In the genomic region with DNA sequence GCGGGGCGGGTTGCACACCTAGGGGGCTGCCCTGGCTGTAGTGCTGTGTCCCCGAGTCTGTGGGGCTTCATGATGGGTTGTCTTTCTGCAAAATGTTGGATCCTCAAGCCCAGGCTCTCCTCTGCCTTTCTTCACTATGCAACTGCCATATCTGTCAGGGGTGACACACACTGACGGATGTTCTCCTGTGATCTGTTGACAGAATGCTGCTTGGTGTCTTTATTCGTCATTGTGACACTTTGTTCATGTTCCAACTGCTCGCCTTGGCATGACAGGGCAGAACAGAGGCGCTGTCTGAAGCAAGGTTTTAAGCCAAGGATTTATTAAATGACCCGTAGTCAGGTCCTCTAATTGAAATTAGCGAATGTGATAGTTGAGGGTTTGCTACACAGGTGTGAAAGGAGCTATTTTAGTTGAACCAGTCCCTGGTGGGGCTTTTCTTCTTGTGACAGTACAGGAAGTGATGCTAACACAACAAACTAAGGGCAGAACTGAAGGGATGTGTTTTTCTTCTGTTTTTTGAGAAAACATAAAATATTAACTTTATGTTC, we compare ENCODE assay signal across 35 cellular contexts.
"Had no signal": no experiment of that assay in that cellular context is flagged by ENCODE, and none has a peak within 500 bp of the region (broad histone marks: within the 10 kb centered on the region; RNA-seq: fewer than 3 reads in every experiment).

No MANE protein-coding gene starts in this region.

- DNase-seq: activated B cell treated with CpG ODN at 0.5 μM for 24 hours; activated CD4-positive, alpha-beta T cell treated with anti-CD3 and anti-CD28 coated beads for 48 hours; activated CD4-positive, alpha-beta T cell treated with anti-CD3 and anti-CD28 coated beads, Interleukin-2, amount 50 U/mL, for 1 hour; activated CD4-positive, alpha-beta T cell treated with anti-CD3 and anti-CD28 coated beads, Interleukin-2, amount 50 U/mL, for 48 hours; activated CD8-positive, alpha-beta memory T cell treated with anti-CD3 and anti-CD28 coated beads for 24 hours; activated CD8-positive, alpha-beta T cell treated with anti-CD3 and anti-CD28 coated beads for 36 hours; activated effector memory CD4-positive, alpha-beta T cell treated with anti-CD3 and anti-CD28 coated beads, Interleukin-2, amount 50 U/mL, for 16 hours; activated naive CD4-positive, alpha-beta T cell treated with anti-CD3 and anti-CD28 coated beads for 36 hours; activated naive CD8-positive, alpha-beta T cell treated with anti-CD3 and anti-CD28 coated beads for 36 hours; activated naive CD8-positive, alpha-beta T cell treated with anti-CD3 and anti-CD28 coated beads, Interleukin-2, amount 50 U/mL, for 24 hours; activated T-cell treated with anti-CD3 and anti-CD28 coated beads, Interleukin-2, amount 50 U/mL, for 4 hours; adrenal gland; amygdala; aorta; central memory CD4-positive, alpha-beta T cell; cerebellar nuclear complex; colonic mucosa; effector CD8-positive, alpha-beta T cell; foreskin keratinocyte; gastrocnemius medialis; glutamatergic neuron; heart left ventricle; T-helper 1 cell; T-helper 17 cell; T1000; WERI-Rb-1 had no signal

- H3K4me3 Mint-ChIP-seq: activated B cell treated with CpG ODN at 0.5 μM for 24 hours; activated CD8-positive, alpha-beta T cell treated with anti-CD3 and anti-CD28 coated beads for 36 hours; activated naive CD4-positive, alpha-beta T cell treated with anti-CD3 and anti-CD28 coated beads for 36 hours; activated naive CD4-positive, alpha-beta T cell treated with anti-CD3 and anti-CD28 coated beads, Interleukin-2, amount 50 U/mL, for 24 hours; activated naive CD8-positive, alpha-beta T cell treated with anti-CD3 and anti-CD28 coated beads for 36 hours; activated naive CD8-positive, alpha-beta T cell treated with anti-CD3 and anti-CD28 coated beads, Interleukin-2, amount 50 U/mL, for 24 hours; activated T-cell treated with anti-CD3 and anti-CD28 coated beads, Interleukin-2, amount 50 U/mL, for 4 hours; activated T-helper 1 cell treated with anti-CD3 and anti-CD28 coated beads, Interleukin-12 subunit alpha, Interleukin-12 subunit beta, Interleukin-2, Interleukin-4 antibody, amounts not matched to agents 30 ng/mL and 10 ng/mL and 1 ng/mL, durations not matched to agents 14 hours and 24 hours and 36 hours; T-helper 17 cell; T-helper 2 cell treated with Interferon-gamma antibody and Interleukin-4, amounts not matched to agents 5 μg/mL and 100 μg/mL, for 36 hours had no signal

- H3K9me3 Mint-ChIP-seq: activated B cell treated with CpG ODN at 0.5 μM for 24 hours; activated CD8-positive, alpha-beta T cell treated with anti-CD3 and anti-CD28 coated beads for 36 hours; activated naive CD4-positive, alpha-beta T cell treated with anti-CD3 and anti-CD28 coated beads for 36 hours; activated naive CD4-positive, alpha-beta T cell treated with anti-CD3 and anti-CD28 coated beads, Interleukin-2, amount 50 U/mL, for 24 hours; activated naive CD8-positive, alpha-beta T cell treated with anti-CD3 and anti-CD28 coated beads for 36 hours; activated naive CD8-positive, alpha-beta T cell treated with anti-CD3 and anti-CD28 coated beads, Interleukin-2, amount 50 U/mL, for 24 hours; activated T-cell treated with anti-CD3 and anti-CD28 coated beads, Interleukin-2, amount 50 U/mL, for 4 hours; activated T-helper 1 cell treated with anti-CD3 and anti-CD28 coated beads, Interleukin-12 subunit alpha, Interleukin-12 subunit beta, Interleukin-2, Interleukin-4 antibody, amounts not matched to agents 30 ng/mL and 10 ng/mL and 1 ng/mL, durations not matched to agents 14 hours and 24 hours and 36 hours; activated T-helper 2 cell treated with anti-CD3 and anti-CD28 coated beads, Interferon-gamma antibody, Interleukin-2, Interleukin-4, amounts not matched to agents 10 μg/mL and 5 μg/mL and 100 μg/mL, durations not matched to agents 14 hours and 24 hours and 36 hours; T-helper 2 cell treated with Interferon-gamma antibody and Interleukin-4, amounts not matched to agents 5 μg/mL and 100 μg/mL, for 36 hours had no signal

- H3K27me3 Mint-ChIP-seq: activated B cell treated with CpG ODN at 0.5 μM for 24 hours; activated CD8-positive, alpha-beta T cell treated with anti-CD3 and anti-CD28 coated beads for 36 hours; activated naive CD4-positive, alpha-beta T cell treated with anti-CD3 and anti-CD28 coated beads, Interleukin-2, amount 50 U/mL, for 24 hours; activated naive CD8-positive, alpha-beta T cell treated with anti-CD3 and anti-CD28 coated beads for 36 hours; activated naive CD8-positive, alpha-beta T cell treated with anti-CD3 and anti-CD28 coated beads, Interleukin-2, amount 50 U/mL, for 24 hours; T-helper 17 cell had no signal

- H3K9me3 ChIP-seq: adrenal gland, body of pancreas, colonic mucosa, esophagus muscularis mucosa, gastrocnemius medialis, heart left ventricle had no signal

- H3K4me3 ChIP-seq: adrenal gland, body of pancreas, colonic mucosa, esophagus muscularis mucosa, gastrocnemius medialis, heart left ventricle had no signal

- H3K36me3 ChIP-seq: adrenal gland, colonic mucosa, esophagus muscularis mucosa, gastrocnemius medialis, heart left ventricle, WERI-Rb-1 had no signal

- H3K27ac ChIP-seq: adrenal gland, body of pancreas, colonic mucosa, esophagus muscularis mucosa, foreskin keratinocyte, gastrocnemius medialis, heart left ventricle, WERI-Rb-1 had no signal

- FAIRE-seq: endometrium, endothelial cell of umbilical vein had no signal

- H3K27ac Mint-ChIP-seq: activated B cell treated with CpG ODN at 0.5 μM for 24 hours; activated CD8-positive, alpha-beta T cell treated with anti-CD3 and anti-CD28 coated beads for 36 hours; activated naive CD4-positive, alpha-beta T cell treated with anti-CD3 and anti-CD28 coated beads for 36 hours; activated naive CD4-positive, alpha-beta T cell treated with anti-CD3 and anti-CD28 coated beads, Interleukin-2, amount 50 U/mL, for 24 hours; activated naive CD8-positive, alpha-beta T cell treated with anti-CD3 and anti-CD28 coated beads for 36 hours; activated naive CD8-positive, alpha-beta T cell treated with anti-CD3 and anti-CD28 coated beads, Interleukin-2, amount 50 U/mL, for 24 hours; activated T-helper 1 cell treated with anti-CD3 and anti-CD28 coated beads, Interleukin-12 subunit alpha, Interleukin-12 subunit beta, Interleukin-2, Interleukin-4 antibody, amounts not matched to agents 30 ng/mL and 10 ng/mL and 1 ng/mL, durations not matched to agents 14 hours and 24 hours and 36 hours; activated T-helper 2 cell treated with anti-CD3 and anti-CD28 coated beads, Interferon-gamma antibody, Interleukin-2, Interleukin-4, amounts not matched to agents 10 μg/mL and 5 μg/mL and 100 μg/mL, durations not matched to agents 14 hours and 24 hours and 36 hours; T-helper 17 cell; T-helper 2 cell treated with Interferon-gamma antibody and Interleukin-4, amounts not matched to agents 5 μg/mL and 100 μg/mL, for 36 hours had no signal

- H3K27me3 ChIP-seq: adrenal gland, body of pancreas, colonic mucosa, esophagus muscularis mucosa, foreskin keratinocyte, gastrocnemius medialis had no signal

- H3K4me1 Mint-ChIP-seq: activated naive CD4-positive, alpha-beta T cell treated with anti-CD3 and anti-CD28 coated beads, Interleukin-2, amount 50 U/mL, for 24 hours; activated naive CD8-positive, alpha-beta T cell treated with anti-CD3 and anti-CD28 coated beads for 36 hours; activated naive CD8-positive, alpha-beta T cell treated with anti-CD3 and anti-CD28 coated beads, Interleukin-2, amount 50 U/mL, for 24 hours; T-helper 17 cell had no signal

- H3K4me1 ChIP-seq: body of pancreas, colonic mucosa, foreskin keratinocyte, gastrocnemius medialis had no signal

- ATAC-seq: activated CD4-positive, CD25-positive, alpha-beta regulatory T cell treated with anti-CD3 and anti-CD28 coated beads, Interleukin-2, amount 50 U/mL, for 24 hours; activated CD8-positive, alpha-beta T cell treated with anti-CD3 and anti-CD28 coated beads for 36 hours; activated naive CD8-positive, alpha-beta T cell treated with anti-CD3 and anti-CD28 coated beads, Interleukin-2, amount 50 U/mL, for 24 hours; activated T-cell treated with anti-CD3 and anti-CD28 coated beads, Interleukin-2, amount 50 U/mL, for 4 hours; body of pancreas; foreskin keratinocyte; gastrocnemius medialis; heart left ventricle; T-helper 17 cell had no signal
